Comparison of ENCODE assay signal across 10 cellular contexts in genomic region chr19:1254081-1254527, GRCh38. TPM values are rescaled to one million over a fixed set of nuclear protein-coding genes. Genes with fewer than 3 reads are reported as not detected.
DNase-seq lines count a peak whose midpoint lies in the region; ATAC-seq and TF ChIP-seq lines count a peak whose summit lies in the region.
"Had no signal": no experiment of that assay in that cellular context is flagged by ENCODE, and none has a peak within 500 bp of the region (broad histone marks: within the 10 kb centered on the region; RNA-seq: fewer than 3 reads in every experiment).

No MANE protein-coding gene starts in this region.

- 75% methylated on average over 20 of the region's 37 CpGs for WGBS in esophagus muscularis mucosa
- no CpG with 5 or more reads among the region's 37 CpGs for WGBS in neuronal stem cell (ENCODE audit: extremely low coverage in 2 of 2, insufficient read length in 2 of 2, insufficient replicate concordance in 1 of 2), 2 donors

- H3K4me3 ChIP-seq in AG04450 (ENCODE audit: low read depth, low read length) (peak overlapping the region; percentile 86; the same call in 1 of the 2 replicates), Panc1 (ENCODE audit: low read depth in 2 of 2, low read length in 2 of 2) (peak overlapping the region; percentile 59 to 68), esophagus muscularis mucosa (peak overlapping the region; percentile 77 to 89 (median 82)), neuronal stem cell (ENCODE audit: low read length in 2 of 2) (no peak overlapping the region)

- H2AFZ ChIP-seq in neuronal stem cell (ENCODE audit: low read length) = no peak overlapping the region

- no peak for TF ChIP-seq EP300 in esophagus muscularis mucosa (IDR thresholded peaks at IDR 0.05)

- TF ChIP-seq CTCF in AG04450 (IDR thresholded peaks at IDR 0.05; ENCODE audit: low read depth, low read length) (no peak), Panc1 (IDR thresholded peaks at IDR 0.05) (no peak), esophagus muscularis mucosa (IDR thresholded peaks at IDR 0.05) (no peak), chondrocyte (IDR thresholded peaks at IDR 0.05) (no peak)

- peak overlapping the region; percentile 27 for H3K23ac ChIP-seq in neuronal stem cell (ENCODE audit: low read depth, low read length, poor library complexity)

- no peaks in the 10 kb centered on the region for H3K27me3 Mint-ChIP-seq in chondrocyte (ENCODE audit: low read depth)

- peak overlapping the region; percentile 92 for H3K27ac ChIP-seq in AG04450 (ENCODE audit: low read depth, low read length)
- H3K27ac ChIP-seq in Panc1 (ENCODE audit: low read length) = peak overlapping the region; percentile 62
- peak overlapping the region; percentile 99 to 100 (median 100) for H3K27ac ChIP-seq in esophagus muscularis mucosa (replicated peaks in 1 of 4)
- H3K27ac ChIP-seq in neuronal stem cell (replicated peaks; ENCODE audit: low read length) = no peak overlapping the region

- H3K36me3 ChIP-seq in Panc1 (ENCODE audit: control insufficient read depth, insufficient read depth, low read length) = peaks cover 5% of the 10 kb centered on the region
- H3K36me3 ChIP-seq in esophagus muscularis mucosa = peaks cover 36 to 73% (median 65%) of the 10 kb centered on the region in 4 donors
- H3K36me3 ChIP-seq in neuronal stem cell (replicated peaks in 1 of 2; ENCODE audit: control insufficient read depth in 2 of 2, insufficient read depth in 2 of 2, low read length in 2 of 2) = peaks cover 52 to 79% of the 10 kb centered on the region in 2 donors

- no peak overlapping the region for H3K4me3 Mint-ChIP-seq in chondrocyte (ENCODE audit: unreplicated experiment)
- H3K4me3 Mint-ChIP-seq: WTC11 had no signal

- no peak for TF ChIP-seq POLR2A in esophagus muscularis mucosa (IDR thresholded peaks at IDR 0.05; ENCODE audit: low read depth)

- peak overlapping the region; percentile 64 for H3K9ac ChIP-seq in neuronal stem cell (ENCODE audit: low read depth, low read length, poor library complexity)

- H3K4me2 ChIP-seq in neuronal stem cell (ENCODE audit: insufficient read depth, low read length, poor library complexity, severe bottlenecking) = no peak overlapping the region

- H2BK12ac ChIP-seq in neuronal stem cell (ENCODE audit: low read length) = no peak overlapping the region

- in situ Hi-C loops in Panc1 (cut with HindIII; ENCODE audit: low pct_unique_long_range_greater_than_20kb, low sequenced_read_pairs) = no loop called here

- H2BK15ac ChIP-seq in neuronal stem cell (ENCODE audit: low read length) = no peak overlapping the region

- H4K8ac ChIP-seq in neuronal stem cell (ENCODE audit: low read depth, low read length) = no peak overlapping the region

- H3K36me3 Mint-ChIP-seq in chondrocyte (ENCODE audit: low read depth) = peaks cover 28% of the 10 kb centered on the region

- H3K9me3 ChIP-seq in AG04450 (ENCODE audit: control insufficient read depth, insufficient read depth, low read length) = no peaks in the 10 kb centered on the region; the same call in 1 of the 2 replicates
- H3K9me3 ChIP-seq in Panc1 (ENCODE audit: control insufficient read depth, insufficient read depth, low read depth, low read length) = no peaks in the 10 kb centered on the region
- H3K9me3 ChIP-seq in esophagus muscularis mucosa = no peaks in the 10 kb centered on the region
- H3K9me3 ChIP-seq in neuronal stem cell (replicated peaks in 1 of 2; ENCODE audit: control insufficient read depth in 2 of 2, insufficient read depth in 1 of 2, low read depth in 1 of 2, low read length in 2 of 2) = no peaks in the 10 kb centered on the region

- H3K27me3 ChIP-seq in AG04450 (ENCODE audit: control insufficient read depth, insufficient read depth, low read length) (no peaks in the 10 kb centered on the region), Panc1 (ENCODE audit: control insufficient read depth, insufficient read depth, low read length) (no peaks in the 10 kb centered on the region), esophagus muscularis mucosa (peaks cover 0 to 3% (median 0%) of the 10 kb centered on the region in 4 donors), neuronal stem cell (ENCODE audit: control insufficient read depth in 3 of 3, insufficient read depth in 3 of 3, low read depth in 1 of 3, low read length in 3 of 3) (no peaks in the 10 kb centered on the region)

- H2BK5ac ChIP-seq in neuronal stem cell (ENCODE audit: low read length) = no peak overlapping the region

- intact Hi-C loops in Panc1 (cut with micrococcal nuclease; ENCODE audit: unreplicated experiment) (no loop called here), esophagus muscularis mucosa (cut with DNase I) (no loop called here)

- peaks cover 29% of the 10 kb centered on the region for H3K79me1 ChIP-seq in neuronal stem cell (ENCODE audit: low read depth, low read length)

- peak overlapping the region; percentile 85 for H3K18ac ChIP-seq in neuronal stem cell (ENCODE audit: low read length)

- H3K4me1 Mint-ChIP-seq in chondrocyte (ENCODE audit: low read depth) = peaks cover 54% of the 10 kb centered on the region

- H3K4me1 ChIP-seq in Panc1 (ENCODE audit: control insufficient read depth, insufficient read depth, low read length) (peaks cover 49% of the 10 kb centered on the region), esophagus muscularis mucosa (peaks cover 61 to 88% (median 82%) of the 10 kb centered on the region in 4 donors), neuronal stem cell (ENCODE audit: control insufficient read depth in 2 of 2, insufficient read depth in 1 of 2, low read depth in 1 of 2, low read length in 2 of 2) (peaks cover 7 to 36% of the 10 kb centered on the region in 2 donors)

- H4K91ac ChIP-seq in neuronal stem cell (ENCODE audit: low read depth, low read length, poor library complexity) = no peak overlapping the region

- CTCF ChIA-PET in AG04450 (lab: Charles Lee) = interaction anchor here (1.7 kb wide), 1 partner anchor 12 kb away, joined by 10 read pairs; no protein-coding TSS in a partner anchor
- CTCF ChIA-PET in Panc1 (lab: Charles Lee) = interaction anchor here (1.0 kb wide), 1 partner anchor 9 kb away, joined by 3 read pairs; no protein-coding TSS in a partner anchor

- no peak for ATAC-seq in Panc1
- ATAC-seq: WTC11 had no signal

- no peak overlapping the region for H3K14ac ChIP-seq in neuronal stem cell (ENCODE audit: low read length)

- H3K4ac ChIP-seq in neuronal stem cell (ENCODE audit: low read length) = no peak overlapping the region

- no peak overlapping the region for H3K27ac Mint-ChIP-seq in chondrocyte (ENCODE audit: unreplicated experiment)

- no peak for DNase-seq in AG04450 (ENCODE audit: low read depth, low spot score)
- no peak for DNase-seq in Panc1 (ENCODE audit: low read depth, low spot score)
- no peak for DNase-seq in esophagus muscularis mucosa (ENCODE audit: extremely low spot score)
- no peak for DNase-seq in neuronal stem cell (ENCODE audit: low spot score)
- no peak for DNase-seq in chondrocyte (ENCODE audit: low spot score)
- no peak for DNase-seq in SIG-M5 (lab: John Stamatoyannopoulos, UW)
- no peak for DNase-seq in occipital lobe (lab: John Stamatoyannopoulos, UW)
- DNase-seq in cerebellum (ENCODE audit: low spot score) = no peak
- DNase-seq: DMS79 treated with DMSO at 0.1 percent for 48 hours had no signal

- POLR2A ChIA-PET in AG04450 (lab: Yijun Ruan, JAX) (interaction anchor here (0.5 to 7.4 kb wide), 6 partner anchors 10 to 371 kb away, joined by 5 to 241 read pairs (median 10); partner anchors contain the start of genes ATP5F1D, CIRBP and FAM174C), Panc1 (lab: Charles Lee) (interaction anchor here (0.6 kb wide), 1 partner anchor 16 kb away, joined by 4 read pairs; no protein-coding TSS in a partner anchor)

- BruUV-seq in Panc1 (replicated peaks; lab: Mats Ljungman, UMichigan) = no TSS peak

- H3K9me3 Mint-ChIP-seq in chondrocyte (ENCODE audit: low read depth) = no peaks in the 10 kb centered on the region
- H3K9me3 Mint-ChIP-seq: WTC11 had no signal

- no peak overlapping the region for H2AK5ac ChIP-seq in neuronal stem cell (ENCODE audit: low read depth, low read length)

- H2BK120ac ChIP-seq in neuronal stem cell (ENCODE audit: low read depth, low read length) = no peak overlapping the region

RNA-seq across cellular contexts. Expression of gene MIDN, which starts 5.7 kb away (rescaled TPM):
- 6.6 and 10.6 TPM in 2 replicates for polyA plus RNA-seq in AG04450 (2011; rRNA removed)
- 16.1 and 21.3 TPM in 2 replicates for polyA minus RNA-seq in AG04450 (2011; rRNA and poly(A)+ RNA removed)
- total RNA-seq in Panc1 (2021; ENCODE audit: unreplicated experiment) (118 TPM), esophagus muscularis mucosa (10 to 100 TPM; 20.3 to 72.2 (median 31.8) TPM), chondrocyte (64.5 to 75.3 TPM (median 68.3 TPM) in 3 replicates), occipital lobe (15.3 TPM), cerebellum (13.6 TPM)
- 76.9 TPM for polyA plus RNA-seq in Panc1 (2012; ENCODE audit: insufficient read length)
- polyA plus RNA-seq in neuronal stem cell (2013, experiment 1 of 2) = 98.3 TPM
- polyA plus RNA-seq in neuronal stem cell (2013, experiment 2 of 2) = 99.9 TPM

RNA-seq across cellular contexts. Expression of gene ATP5F1D, which starts 12.6 kb away (rescaled TPM):
- polyA plus RNA-seq in AG04450 (2011; rRNA removed) = 36.4 and 55.1 TPM in 2 replicates
- polyA minus RNA-seq in AG04450 (2011; rRNA and poly(A)+ RNA removed) = 19.4 and 21.4 TPM in 2 replicates
- 218 TPM for total RNA-seq in Panc1 (2021; ENCODE audit: unreplicated experiment)
- polyA plus RNA-seq in Panc1 (2012; ENCODE audit: insufficient read length) = 365 TPM
- total RNA-seq in esophagus muscularis mucosa = 100 to 1,000 TPM in 2 of 4 donors, 10 to 100 TPM in 2; 77.5 to 140 (median 109) TPM
- polyA plus RNA-seq in neuronal stem cell (2013, experiment 1 of 2) = 106 TPM
- polyA plus RNA-seq in neuronal stem cell (2013, experiment 2 of 2) = 101 TPM
- total RNA-seq in chondrocyte = 110 to 125 TPM (median 122 TPM) in 3 replicates
- total RNA-seq in occipital lobe = 11.9 TPM
- total RNA-seq in cerebellum = 10.9 TPM

RNA-seq across cellular contexts. Expression of gene CIRBP, which starts 15.0 kb away (rescaled TPM):
- polyA plus RNA-seq in AG04450 (2011; rRNA removed) = 269 and 274 TPM in 2 replicates
- 121 and 143 TPM in 2 replicates for polyA minus RNA-seq in AG04450 (2011; rRNA and poly(A)+ RNA removed)
- total RNA-seq in Panc1 (2021; ENCODE audit: unreplicated experiment) (66.6 TPM), esophagus muscularis mucosa (100 to 1,000 TPM; 236 to 601 (median 429) TPM), chondrocyte (295 to 320 TPM (median 303 TPM) in 3 replicates), occipital lobe (598 TPM), cerebellum (328 TPM)
- polyA plus RNA-seq in Panc1 (2012; ENCODE audit: insufficient read length) = 101 TPM
- polyA plus RNA-seq in neuronal stem cell (2013, experiment 1 of 2) = 218 TPM
- 217 TPM for polyA plus RNA-seq in neuronal stem cell (2013, experiment 2 of 2)

RNA-seq across cellular contexts. Expression of gene CBARP, which starts 16.3 kb away (rescaled TPM):
- polyA plus RNA-seq in AG04450 (2011; rRNA removed) = 1.1 and 1.6 TPM in 2 replicates
- polyA minus RNA-seq in AG04450 (2011; rRNA and poly(A)+ RNA removed) = 0.55 and 0.91 TPM in 2 replicates
- total RNA-seq in Panc1 (2021; ENCODE audit: unreplicated experiment) = 14.5 TPM
- 16.4 TPM for polyA plus RNA-seq in Panc1 (2012; ENCODE audit: insufficient read length)
- total RNA-seq in esophagus muscularis mucosa = 1 to 10 TPM in 1 of 4 donors, under 1 TPM in 2, not detected in 1; 0.58 to 1.0 (median 0.99) TPM
- polyA plus RNA-seq in neuronal stem cell (2013, experiment 1 of 2) = 14.0 TPM
- 12.8 TPM for polyA plus RNA-seq in neuronal stem cell (2013, experiment 2 of 2)
- 4.8 to 9.0 TPM (median 7.6 TPM) in 3 replicates for total RNA-seq in chondrocyte
- total RNA-seq in occipital lobe = 6.6 TPM
- 5.6 TPM for total RNA-seq in cerebellum

RNA-seq across cellular contexts. Expression of gene FAM174C, which starts 21.2 kb away (rescaled TPM):
- 16.6 and 29.1 TPM in 2 replicates for polyA plus RNA-seq in AG04450 (2011; rRNA removed)
- 3.8 and 4.7 TPM in 2 replicates for polyA minus RNA-seq in AG04450 (2011; rRNA and poly(A)+ RNA removed)
- total RNA-seq in Panc1 (2021; ENCODE audit: unreplicated experiment) (133 TPM), esophagus muscularis mucosa (10 to 100 TPM; 24.9 to 58.9 (median 43.6) TPM), chondrocyte (32.7 to 41.3 TPM (median 36.1 TPM) in 3 replicates), occipital lobe (6.7 TPM), cerebellum (7.0 TPM)
- 204 TPM for polyA plus RNA-seq in Panc1 (2012; ENCODE audit: insufficient read length)
- 23.8 TPM for polyA plus RNA-seq in neuronal stem cell (2013, experiment 1 of 2)
- 24.1 TPM for polyA plus RNA-seq in neuronal stem cell (2013, experiment 2 of 2)

Comparison
In these comparisons a context has a peak if more than half of its experiments do, and no peak if none do; other contexts are left out.
1. H3K4me3 ChIP-seq: peak in AG04450 (single experiment), Panc1 (2 of 2) and esophagus muscularis mucosa (4 of 4); none in neuronal stem cell (0 of 2).